Comparison of ENCODE assay signal across 17 cellular contexts in the genomic region with DNA sequence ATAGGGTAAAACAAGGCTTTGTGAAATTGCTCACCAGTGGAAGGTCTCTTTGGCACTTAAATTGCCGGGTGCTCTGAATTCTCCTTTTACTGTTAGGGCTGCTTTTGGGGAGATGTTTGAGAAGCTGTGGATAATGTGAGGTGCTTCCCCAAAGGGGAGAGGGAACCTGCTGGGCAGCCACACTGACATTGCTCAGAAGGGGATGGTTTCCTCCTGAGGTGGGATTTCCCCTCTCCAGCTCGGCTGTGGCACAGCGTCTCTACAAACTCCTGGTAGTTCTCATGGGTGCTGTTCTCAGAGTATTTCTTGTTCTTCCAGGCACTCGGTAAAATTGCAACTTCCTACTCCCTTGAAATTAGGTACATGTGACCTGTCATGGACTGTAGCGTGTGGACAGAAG.
A peak's percentile ranks its signal among the peaks of the same experiment; 100 is the strongest.
DNase-seq lines count a peak whose midpoint lies in the region; ATAC-seq and TF ChIP-seq lines count a peak whose summit lies in the region.
"Had no signal": no experiment of that assay in that cellular context is flagged by ENCODE, and none has a peak within 500 bp of the region (broad histone marks: within the 10 kb centered on the region; RNA-seq: fewer than 3 reads in every experiment).

No MANE protein-coding gene starts in this region.

- no peaks in the 10 kb centered on the region for H3K9me3 Mint-ChIP-seq in activated CD8-positive, alpha-beta memory T cell treated with anti-CD3 and anti-CD28 coated beads, Interleukin-2, amount 10 ng/mL, durations not matched to agents 7 days and 5 days (ENCODE audit: low read depth)
- H3K9me3 Mint-ChIP-seq in progenitor cell of endocrine pancreas (ENCODE audit: low read depth): no peaks in the 10 kb centered on the region
- H3K9me3 Mint-ChIP-seq: T-helper 1 cell treated with Interleukin-12 subunit alpha and Interleukin-12 subunit beta and Interleukin-4 antibody, amounts not matched to agents 30 μg/mL and 1 μg/mL, for 36 hours had no signal

- CTCF ChIA-PET in activated CD8-positive, alpha-beta memory T cell treated with anti-CD3 and anti-CD28 coated beads, Interleukin-2, amount 10 ng/mL, durations not matched to agents 7 days and 5 days (lab: Charles Lee): no interaction called here

- TF ChIP-seq CTCF in progenitor cell of endocrine pancreas (IDR thresholded peaks at IDR 0.05; ENCODE audit: unreplicated experiment): no peak

- H3K4me1 Mint-ChIP-seq in activated CD8-positive, alpha-beta memory T cell treated with anti-CD3 and anti-CD28 coated beads, Interleukin-2, amount 10 ng/mL, durations not matched to agents 7 days and 5 days: no peaks in the 10 kb centered on the region
- peaks cover 24% of the 10 kb centered on the region for H3K4me1 Mint-ChIP-seq in progenitor cell of endocrine pancreas (ENCODE audit: low read depth)

- ATAC-seq in activated CD8-positive, alpha-beta memory T cell treated with anti-CD3 and anti-CD28 coated beads, Interleukin-2, amount 10 ng/mL, durations not matched to agents 7 days and 5 days: no peak
- ATAC-seq in GM21367 (IDR thresholded peaks at IDR 0.05; ENCODE audit: unreplicated experiment) (peak; percentile 45), HG03469 (IDR thresholded peaks at IDR 0.05; ENCODE audit: unreplicated experiment) (peak; percentile 38), esophagus mucosa (no peak)
- ATAC-seq: left colon had no signal

- no peak overlapping the region for H3K27ac Mint-ChIP-seq in activated CD8-positive, alpha-beta memory T cell treated with anti-CD3 and anti-CD28 coated beads, Interleukin-2, amount 10 ng/mL, durations not matched to agents 7 days and 5 days
- H3K27ac Mint-ChIP-seq in progenitor cell of endocrine pancreas: peak overlapping the region; percentile 3
- H3K27ac Mint-ChIP-seq: T-helper 1 cell treated with Interleukin-12 subunit alpha and Interleukin-12 subunit beta and Interleukin-4 antibody, amounts not matched to agents 30 μg/mL and 1 μg/mL, for 36 hours had no signal

- H3K4me3 Mint-ChIP-seq in activated CD8-positive, alpha-beta memory T cell treated with anti-CD3 and anti-CD28 coated beads, Interleukin-2, amount 10 ng/mL, durations not matched to agents 7 days and 5 days: no peak overlapping the region
- H3K4me3 Mint-ChIP-seq in progenitor cell of endocrine pancreas (ENCODE audit: low read depth): no peak overlapping the region
- H3K4me3 Mint-ChIP-seq: T-helper 1 cell treated with Interleukin-12 subunit alpha and Interleukin-12 subunit beta and Interleukin-4 antibody, amounts not matched to agents 30 μg/mL and 1 μg/mL, for 36 hours had no signal

- peaks cover 17% of the 10 kb centered on the region for H3K27me3 Mint-ChIP-seq in activated CD8-positive, alpha-beta memory T cell treated with anti-CD3 and anti-CD28 coated beads, Interleukin-2, amount 10 ng/mL, durations not matched to agents 7 days and 5 days
- no peaks in the 10 kb centered on the region for H3K27me3 Mint-ChIP-seq in progenitor cell of endocrine pancreas

- DNase-seq in activated CD8-positive, alpha-beta memory T cell treated with anti-CD3 and anti-CD28 coated beads, Interleukin-2, amount 10 ng/mL, durations not matched to agents 7 days and 5 days: peak; percentile 15
- DNase-seq in activated CD8-positive, alpha-beta memory T cell treated with anti-CD3 and anti-CD28 coated beads, Interleukin-2, amount 50 U/mL, for 48 hours: no peak
- DNase-seq in progenitor cell of endocrine pancreas (ENCODE audit: low spot score, unreplicated experiment) (no peak), AG08395 (ENCODE audit: low spot score) (no peak), GM03348 (ENCODE audit: low spot score) (no peak)
- DNase-seq: central memory CD4-positive, alpha-beta T cell; effector CD4-positive, alpha-beta T cell; esophagus squamous epithelium; left colon; NCI-H2081 treated with DMSO at 0.1 percent for 48 hours; NCI-H524; SIG-M5; WERI-Rb-1 had no signal

- no peaks in the 10 kb centered on the region for H3K36me3 Mint-ChIP-seq in activated CD8-positive, alpha-beta memory T cell treated with anti-CD3 and anti-CD28 coated beads, Interleukin-2, amount 10 ng/mL, durations not matched to agents 7 days and 5 days
- no peaks in the 10 kb centered on the region for H3K36me3 Mint-ChIP-seq in progenitor cell of endocrine pancreas (ENCODE audit: insufficient read depth)

Comparison
In these comparisons a context has a peak if more than half of its experiments do, and no peak if none do; other contexts are left out.
1. ATAC-seq: peak in GM21367 (single experiment) and HG03469 (single experiment); none in activated CD8-positive, alpha-beta memory T cell treated with anti-CD3 and anti-CD28 coated beads, Interleukin-2, amount 10 ng/mL, durations not matched to agents 7 days and 5 days (single experiment) and esophagus mucosa (single experiment).